1 cellular context compared by ENCODE assay signal in genomic region chr17:14775761-14776492, GRCh38.
TF ChIP-seq lines count a peak whose summit lies in the region.

No MANE protein-coding gene starts in this region.

TF ChIP-seq in H1, 55 proteins besides CTCF, POLR2A, EP300 and RAD21 (continued from another document):
- TF ChIP-seq USF2 (IDR thresholded peaks at IDR 0.05; ENCODE audit: low read length): no peak
